1 cellular context compared by ENCODE assay signal in the genomic region with DNA sequence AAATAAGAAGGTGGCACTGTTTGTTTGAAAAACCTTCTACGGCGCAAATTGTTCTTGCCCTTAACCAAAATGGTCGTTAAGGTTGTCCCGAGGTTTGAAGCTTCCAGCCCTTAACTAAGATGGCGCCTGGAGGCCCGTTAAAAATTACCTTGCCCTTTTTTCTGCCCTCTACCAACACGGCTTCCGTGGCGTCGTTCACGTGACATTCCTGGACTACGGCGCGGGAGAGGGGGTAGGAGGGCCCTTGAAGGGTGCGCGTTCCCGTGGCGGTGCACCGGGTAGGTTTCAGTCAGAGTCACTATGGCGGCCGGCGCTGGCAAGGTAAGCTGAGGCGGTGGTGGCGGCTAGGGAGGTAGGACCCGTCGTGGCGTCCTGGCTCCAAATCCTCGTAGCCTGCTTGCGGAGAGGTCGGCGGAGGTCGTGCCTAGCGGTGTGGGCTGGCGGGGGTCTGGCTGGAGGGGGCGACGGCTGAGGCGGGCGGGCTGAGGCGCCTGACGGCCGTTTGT.
A peak's percentile ranks its signal among the peaks of the same experiment; 100 is the strongest.
TF ChIP-seq lines count a peak whose summit lies in the region.

Gene SLMAP (plus strand): TSS at position 288 of the 506 bp plus-strand sequence. CDS start 1,343 bp downstream, outside the sequence.

TF ChIP-seq in H1, 55 proteins besides CTCF, POLR2A, EP300 and RAD21 (continued from another document):
- TF ChIP-seq, protein P1, sequence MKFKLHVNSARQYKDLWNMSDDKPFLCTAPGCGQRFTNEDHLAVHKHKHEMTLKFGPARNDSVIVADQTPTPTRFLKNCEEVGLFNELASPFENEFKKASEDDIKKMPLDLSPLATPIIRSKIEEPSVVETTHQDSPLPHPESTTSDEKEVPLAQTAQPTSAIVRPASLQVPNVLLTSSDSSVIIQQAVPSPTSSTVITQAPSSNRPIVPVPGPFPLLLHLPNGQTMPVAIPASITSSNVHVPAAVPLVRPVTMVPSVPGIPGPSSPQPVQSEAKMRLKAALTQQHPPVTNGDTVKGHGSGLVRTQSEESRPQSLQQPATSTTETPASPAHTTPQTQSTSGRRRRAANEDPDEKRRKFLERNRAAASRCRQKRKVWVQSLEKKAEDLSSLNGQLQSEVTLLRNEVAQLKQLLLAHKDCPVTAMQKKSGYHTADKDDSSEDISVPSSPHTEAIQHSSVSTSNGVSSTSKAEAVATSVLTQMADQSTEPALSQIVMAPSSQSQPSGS (IDR thresholded peaks at IDR 0.05; ENCODE audit: low read length), result peak; percentile 86
- TF ChIP-seq TAF7 (optimal IDR thresholded peaks at IDR 0.05; ENCODE audit: borderline replicate concordance, low read depth, low read length), result peak; percentile 71
- 0 out of 2 replicates have a peak, but pooled peaks have one; percentile 59 for TF ChIP-seq KDM5A (IDR thresholded peaks at IDR 0.05; ENCODE audit: low read length)
- TF ChIP-seq CTBP2 (IDR thresholded peaks at IDR 0.05; ENCODE audit: borderline replicate concordance, insufficient read depth, insufficient read length, low read length), result no peak
- no peak for TF ChIP-seq BACH1 (IDR thresholded peaks at IDR 0.05; ENCODE audit: low read length)
- no peak for TF ChIP-seq SIRT6 (IDR thresholded peaks at IDR 0.05; ENCODE audit: low read length)
- no peak for TF ChIP-seq SUZ12 (IDR thresholded peaks at IDR 0.05; ENCODE audit: low read length)
- no peak for TF ChIP-seq BCL11A (IDR thresholded peaks at IDR 0.05; ENCODE audit: low read depth in 2 of 2, low read length in 2 of 2)
- no peak for TF ChIP-seq RXRA (IDR thresholded peaks at IDR 0.05; ENCODE audit: insufficient read depth, low read depth, low read length)
- TF ChIP-seq POU5F1 (IDR thresholded peaks at IDR 0.05; ENCODE audit: low read depth, low read length), result no peak
- TF ChIP-seq EGR1 (IDR thresholded peaks at IDR 0.05; ENCODE audit: borderline replicate concordance, low read depth, low read length), result no peak
- no peak for TF ChIP-seq HDAC6 (IDR thresholded peaks at IDR 0.05; ENCODE audit: low read depth, low read length)
- TF ChIP-seq, protein P2, sequence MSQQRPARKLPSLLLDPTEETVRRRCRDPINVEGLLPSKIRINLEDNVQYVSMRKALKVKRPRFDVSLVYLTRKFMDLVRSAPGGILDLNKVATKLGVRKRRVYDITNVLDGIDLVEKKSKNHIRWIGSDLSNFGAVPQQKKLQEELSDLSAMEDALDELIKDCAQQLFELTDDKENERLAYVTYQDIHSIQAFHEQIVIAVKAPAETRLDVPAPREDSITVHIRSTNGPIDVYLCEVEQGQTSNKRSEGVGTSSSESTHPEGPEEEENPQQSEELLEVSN (IDR thresholded peaks at IDR 0.05), result peak; percentile 74
- TF ChIP-seq TAF1 (IDR thresholded peaks at IDR 0.05; ENCODE audit: low read depth, low read length), result peak; percentile 96
- TF ChIP-seq PHF8 (conservative IDR thresholded peaks at IDR 0.05; ENCODE audit: low read depth, low read length), result peak; percentile 87
- peak; percentile 30; the same call in 1 of the 2 replicates for TF ChIP-seq ATF3 (IDR thresholded peaks at IDR 0.05; ENCODE audit: insufficient read depth, low read depth, low read length)
- TF ChIP-seq SP4 (IDR thresholded peaks at IDR 0.05; ENCODE audit: low read length), result peak; percentile 37; the same call in 1 of the 2 replicates
- peak; percentile 84 for TF ChIP-seq SIX5 (IDR thresholded peaks at IDR 0.05; ENCODE audit: low read depth, low read length)
- peak; percentile 93 for TF ChIP-seq POLR2AphosphoS5 (IDR thresholded peaks at IDR 0.05; ENCODE audit: low read depth, low read length)
- peak; percentile 81 for TF ChIP-seq ASH2L (IDR thresholded peaks at IDR 0.05; ENCODE audit: low read length)
- TF ChIP-seq, protein P3, sequence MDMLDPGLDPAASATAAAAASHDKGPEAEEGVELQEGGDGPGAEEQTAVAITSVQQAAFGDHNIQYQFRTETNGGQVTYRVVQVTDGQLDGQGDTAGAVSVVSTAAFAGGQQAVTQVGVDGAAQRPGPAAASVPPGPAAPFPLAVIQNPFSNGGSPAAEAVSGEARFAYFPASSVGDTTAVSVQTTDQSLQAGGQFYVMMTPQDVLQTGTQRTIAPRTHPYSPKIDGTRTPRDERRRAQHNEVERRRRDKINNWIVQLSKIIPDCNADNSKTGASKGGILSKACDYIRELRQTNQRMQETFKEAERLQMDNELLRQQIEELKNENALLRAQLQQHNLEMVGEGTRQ (IDR thresholded peaks at IDR 0.05; ENCODE audit: low read length), result peak; percentile 95
- no peak for TF ChIP-seq FOSL1 (IDR thresholded peaks at IDR 0.05; ENCODE audit: insufficient read depth, low read depth, low read length)
- no peak for TF ChIP-seq SP2 (IDR thresholded peaks at IDR 0.05; ENCODE audit: low read length)
- peak; percentile 49; the same call in 1 of the 2 replicates for TF ChIP-seq SP1 (IDR thresholded peaks at IDR 0.05; ENCODE audit: low read depth, low read length)
- no peak for TF ChIP-seq KDM1A (IDR thresholded peaks at IDR 0.05; ENCODE audit: borderline replicate concordance, low read length)
- TF ChIP-seq TBP (IDR thresholded peaks at IDR 0.05; ENCODE audit: low read depth, low read length), result peak; percentile 90
- TF ChIP-seq EZH2 (IDR thresholded peaks at IDR 0.05; ENCODE audit: low read depth, low read length, severe bottlenecking), result no peak
- no peak for TF ChIP-seq KDM4A (IDR thresholded peaks at IDR 0.05; ENCODE audit: low read depth, low read length, severe bottlenecking)
- peak; percentile 91 for TF ChIP-seq TEAD4 (IDR thresholded peaks at IDR 0.05; ENCODE audit: low read depth, low read length)
- TF ChIP-seq SAP30 (IDR thresholded peaks at IDR 0.05; ENCODE audit: insufficient read depth, insufficient replicate concordance, low read length), result peak; percentile 90
- TF ChIP-seq CHD7 (IDR thresholded peaks at IDR 0.05; ENCODE audit: insufficient replicate concordance, low read length), result no peak
- TF ChIP-seq GTF2F1 (IDR thresholded peaks at IDR 0.05; ENCODE audit: borderline replicate concordance, low read depth, low read length), result no peak
- TF ChIP-seq ZNF274 (IDR thresholded peaks at IDR 0.05; ENCODE audit: borderline replicate concordance, extremely low read depth, low read length), result no peak
- TF ChIP-seq, protein P4, sequence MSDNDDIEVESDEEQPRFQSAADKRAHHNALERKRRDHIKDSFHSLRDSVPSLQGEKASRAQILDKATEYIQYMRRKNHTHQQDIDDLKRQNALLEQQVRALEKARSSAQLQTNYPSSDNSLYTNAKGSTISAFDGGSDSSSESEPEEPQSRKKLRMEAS (IDR thresholded peaks at IDR 0.05), result peak; percentile 81
- TF ChIP-seq RBBP5 (IDR thresholded peaks at IDR 0.05; ENCODE audit: borderline replicate concordance, low read depth, low read length), result peak; percentile 27; the same call in 1 of the 2 replicates
- TF ChIP-seq CBX5 (IDR thresholded peaks at IDR 0.05; ENCODE audit: low read depth, low read length), result no peak
- TF ChIP-seq YY1 (IDR thresholded peaks at IDR 0.05; ENCODE audit: low read depth, low read length), result peak; percentile 99
- TF ChIP-seq CEBPB (IDR thresholded peaks at IDR 0.05; ENCODE audit: low read depth, low read length), result no peak
- TF ChIP-seq CBX8 (IDR thresholded peaks at IDR 0.05; ENCODE audit: borderline replicate concordance, low read depth, low read length), result no peak
- TF ChIP-seq MAFK (IDR thresholded peaks at IDR 0.05; ENCODE audit: low read depth, low read length), result no peak
- no peak for TF ChIP-seq CHD1 (IDR thresholded peaks at IDR 0.05; ENCODE audit: low read depth, low read length)
- peak; percentile 75 for TF ChIP-seq CREB1 (IDR thresholded peaks at IDR 0.05)
TF ChIP-seq in H1: peak in this region for 21.
